In the genomic region with DNA sequence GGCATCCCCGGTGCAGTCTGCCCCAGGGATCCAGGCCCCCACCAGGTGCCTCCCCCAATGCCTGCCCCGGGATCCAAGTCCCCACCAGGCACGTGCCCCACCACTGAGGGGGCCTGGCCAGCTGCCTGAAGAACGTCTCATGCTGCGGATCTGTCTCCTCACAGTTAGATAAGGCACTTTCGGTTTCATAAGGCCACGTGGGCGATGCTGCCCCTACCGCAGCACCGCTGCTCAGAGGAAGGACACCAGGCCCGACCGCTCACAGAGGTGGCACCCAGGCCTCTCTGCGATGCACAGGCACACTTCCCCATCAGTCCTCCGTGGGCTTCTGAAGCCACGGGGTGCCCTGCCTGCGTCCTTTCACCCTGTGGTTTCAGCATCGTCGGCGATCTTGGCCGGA, we compare ENCODE assay signal across 9 cellular contexts.
DNase-seq lines count a peak whose midpoint lies in the region; ATAC-seq lines count a peak whose summit lies in the region.
"Had no signal": no experiment of that assay in that cellular context is flagged by ENCODE, and none has a peak within 500 bp of the region (broad histone marks: within the 10 kb centered on the region; RNA-seq: fewer than 3 reads in every experiment).

No MANE protein-coding gene starts in this region.

- DNase-seq in RPMI7951 (ENCODE audit: low read depth) (peak; percentile 33), left lobe of liver (ENCODE audit: low spot score) (peak; percentile 84), NK-92 (lab: John Stamatoyannopoulos, UW; ENCODE audit: unreplicated experiment) (no peak)
- peak; percentile 26 to 41 for DNase-seq in activated T-cell treated with anti-CD3 and anti-CD28 coated beads, Interleukin-2, amount 50 U/mL, for 48 hours
- DNase-seq in stimulated activated naive CD8-positive, alpha-beta T cell treated with anti-CD3 and anti-CD28 coated beads, Interleukin-15, Interleukin-2, amounts not matched to agents 100 U/mL and 50 U/mL, for 24 hours = peak; percentile 44
- DNase-seq: effector CD4-positive, alpha-beta T cell; mesenchymal stem cell had no signal

- peak; percentile 59 for ATAC-seq in left lobe of liver
- peak; percentile 44 for ATAC-seq in stimulated activated naive CD8-positive, alpha-beta T cell treated with anti-CD3 and anti-CD28 coated beads, Interleukin-15, Interleukin-2, amounts not matched to agents 100 U/mL and 50 U/mL, for 24 hours
- no peak for ATAC-seq in HG02938 (IDR thresholded peaks at IDR 0.05; ENCODE audit: unreplicated experiment)
- ATAC-seq in HG02870 (IDR thresholded peaks at IDR 0.05; ENCODE audit: unreplicated experiment) = no peak

Comparison
In these comparisons a context has a peak if more than half of its experiments do, and no peak if none do; other contexts are left out.
1. ATAC-seq: peak in left lobe of liver (single experiment) and stimulated activated naive CD8-positive, alpha-beta T cell treated with anti-CD3 and anti-CD28 coated beads, Interleukin-15, Interleukin-2, amounts not matched to agents 100 U/mL and 50 U/mL, for 24 hours (single experiment); none in HG02938 (single experiment) and HG02870 (single experiment).